1 cellular context compared by ENCODE assay signal in genomic region chr9:89489548-89490527, GRCh38.
A peak's percentile ranks its signal among the peaks of the same experiment; 100 is the strongest.
TF ChIP-seq lines count a peak whose summit lies in the region.

No MANE protein-coding gene starts in this region.

TF ChIP-seq in GM12878, 131 proteins besides CTCF, POLR2A, EP300 and RAD21 (continued from another document):
- TF ChIP-seq SPI1 (IDR thresholded peaks at IDR 0.05; ENCODE audit: borderline replicate concordance, insufficient read depth, low read depth, low read length) (no peak), RUNX3 (IDR thresholded peaks at IDR 0.05; ENCODE audit: low read length) (peak; percentile 52), ZNF384 (IDR thresholded peaks at IDR 0.05; ENCODE audit: borderline replicate concordance, low read depth, low read length) (peak; percentile 19; the same call in 1 of the 2 replicates), CREM (IDR thresholded peaks at IDR 0.05; ENCODE audit: low read depth) (peak; percentile 81), CEBPB (IDR thresholded peaks at IDR 0.05; ENCODE audit: borderline replicate concordance in 1 of 2, low read depth in 2 of 2, low read length in 2 of 2) (peak in 1 of 2 experiments; percentile 29; a peak in 1 of 4 replicates), MLLT1 (IDR thresholded peaks at IDR 0.05) (peak; percentile 27; the same call in 1 of the 2 replicates), RCOR1 (conservative IDR thresholded peaks at IDR 0.05; ENCODE audit: low read depth, low read length) (no peak), CREB1 (IDR thresholded peaks at IDR 0.05; ENCODE audit: low read depth) (peak; percentile 90), ATF2 (IDR thresholded peaks at IDR 0.05; ENCODE audit: low read length) (no peak), RFX5 (IDR thresholded peaks at IDR 0.05; ENCODE audit: low read depth, low read length) (peak; percentile 97)
